Comparison of ENCODE assay signal across 21 cellular contexts in the genomic region with DNA sequence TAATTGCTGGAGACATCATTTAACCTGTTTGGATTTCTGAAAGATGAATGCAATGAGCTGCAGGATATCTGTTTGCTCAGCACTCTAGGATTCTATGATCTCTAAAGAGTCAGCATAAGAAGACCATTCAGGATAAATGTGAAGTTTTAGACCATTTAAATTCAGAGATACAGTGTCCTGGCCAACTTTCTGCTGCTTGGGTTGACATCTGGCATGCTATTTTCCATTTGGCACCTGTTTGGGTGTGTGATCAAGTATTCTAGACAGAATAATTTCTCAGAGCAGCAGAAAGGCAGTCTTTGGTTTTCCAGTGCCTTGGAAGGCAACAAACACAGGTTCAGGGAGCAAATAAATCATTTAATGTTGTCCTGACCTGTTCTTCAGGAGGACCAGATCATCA.
"Had no signal": no experiment of that assay in that cellular context is flagged by ENCODE, and none has a peak within 500 bp of the region (broad histone marks: within the 10 kb centered on the region; RNA-seq: fewer than 3 reads in every experiment).

No MANE protein-coding gene starts in this region.

- H3K4me3 Mint-ChIP-seq: naive B cell, nephron had no signal

- DNase-seq: dorsolateral prefrontal cortex; effector memory CD4-positive, alpha-beta T cell; heart left ventricle; hippocampal formation; left colon; left ventricle myocardium superior; mesenchymal stem cell; naive B cell; occipital lobe; pancreas; right cardiac atrium; stimulated activated CD4-positive, alpha-beta T cell treated with anti-CD3 and anti-CD28 coated beads, Interleukin-2, amount 100 ng/mL, for 48 hours; stimulated activated naive CD4-positive, alpha-beta T cell treated with Interleukin-2 at 50 U/mL for 16 hours; trophoblast cell had no signal

- FAIRE-seq: endometrium, frontal cortex, pancreas had no signal

- H3K36me3 ChIP-seq: heart left ventricle, pancreas had no signal

- H3K9me3 ChIP-seq: pancreas had no signal

- ATAC-seq: esophagus mucosa, heart left ventricle, left colon, left ventricle myocardium superior, pancreas, right cardiac atrium had no signal

- H3K27ac ChIP-seq: heart left ventricle, pancreas had no signal

- H3K4me3 ChIP-seq: dorsolateral prefrontal cortex, heart left ventricle, lung, pancreas, smooth muscle cell had no signal

- H3K4me1 ChIP-seq: heart left ventricle had no signal

- H3K27me3 ChIP-seq: dorsolateral prefrontal cortex, pancreas had no signal

- H3K36me3 Mint-ChIP-seq: naive B cell had no signal

- H3K4me2 ChIP-seq: smooth muscle cell had no signal

- H3K27me3 Mint-ChIP-seq: naive B cell, progenitor cell of endocrine pancreas had no signal

- H3K27ac Mint-ChIP-seq: nephron, progenitor cell of endocrine pancreas had no signal
